22 cellular contexts compared by ENCODE assay signal in the genomic region with DNA sequence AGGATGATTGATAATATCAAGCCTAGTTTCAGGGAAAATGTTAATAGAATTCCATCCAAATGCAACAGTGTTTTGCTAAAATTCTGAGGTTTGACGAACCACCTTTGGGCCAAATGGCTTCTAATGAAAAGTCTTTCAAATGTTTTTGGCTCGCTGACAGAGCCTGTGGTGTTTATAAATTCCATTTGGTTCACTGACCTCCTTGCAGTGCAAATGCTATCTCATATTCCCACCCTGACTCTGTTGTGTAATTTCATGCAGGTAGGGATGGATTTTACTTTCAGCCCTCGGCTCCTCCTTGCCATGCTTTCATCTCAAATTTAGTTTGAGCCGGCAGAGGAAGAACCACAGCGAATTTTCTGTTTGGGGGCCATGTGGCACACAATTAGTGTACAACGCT.
"Had no signal": no experiment of that assay in that cellular context is flagged by ENCODE, and none has a peak within 500 bp of the region (broad histone marks: within the 10 kb centered on the region; RNA-seq: fewer than 3 reads in every experiment).

No MANE protein-coding gene starts in this region.

- H3K27ac ChIP-seq: adrenal gland, brain microvascular endothelial cell, right lobe of liver, uterus, VCaP had no signal

- H3K36me3 Mint-ChIP-seq: activated naive CD8-positive, alpha-beta T cell treated with anti-CD3 and anti-CD28 coated beads for 36 hours; naive thymus-derived CD8-positive, alpha-beta T cell; type B pancreatic cell had no signal

- H3K9me3 Mint-ChIP-seq: activated naive CD4-positive, alpha-beta T cell treated with anti-CD3 and anti-CD28 coated beads for 36 hours; activated naive CD8-positive, alpha-beta T cell treated with anti-CD3 and anti-CD28 coated beads for 36 hours; activated T-helper 1 cell treated with anti-CD3 and anti-CD28 coated beads, Interleukin-12 subunit alpha, Interleukin-12 subunit beta, Interleukin-2, Interleukin-4 antibody, amounts not matched to agents 30 ng/mL and 10 ng/mL and 1 ng/mL, durations not matched to agents 14 hours and 24 hours and 36 hours; naive thymus-derived CD8-positive, alpha-beta T cell; stimulated activated effector memory CD8-positive, alpha-beta T cell treated with anti-CD3 and anti-CD28 coated beads, Interleukin-12 subunit alpha, Interleukin-12 subunit beta, amount 100 ng/mL, for 72 hours; stimulated activated naive CD8-positive, alpha-beta T cell treated with anti-CD3 and anti-CD28 coated beads, Interleukin-15, Interleukin-2, amounts not matched to agents 100 ng/mL and 50 ng/mL, for 24 hours had no signal

- H3K27me3 ChIP-seq: adrenal gland, brain microvascular endothelial cell, right lobe of liver, uterus had no signal

- DNase-seq: activated CD4-positive, alpha-beta T cell treated with anti-CD3 and anti-CD28 coated beads for 4 hours; activated CD4-positive, alpha-beta T cell treated with anti-CD3 and anti-CD28 coated beads, Interleukin-2, amount 50 U/mL, for 4 hours; activated effector memory CD4-positive, alpha-beta T cell treated with anti-CD3 and anti-CD28 coated beads, Interleukin-2, amount 50 U/mL, for 16 hours; activated naive CD4-positive, alpha-beta T cell treated with anti-CD3 and anti-CD28 coated beads for 36 hours; activated naive CD8-positive, alpha-beta T cell treated with anti-CD3 and anti-CD28 coated beads for 36 hours; aorta; brain microvascular endothelial cell; caudate nucleus; cortex of kidney; mesenchymal stem cell; naive thymus-derived CD8-positive, alpha-beta T cell; small intestine; stimulated activated CD4-positive, alpha-beta T cell treated with anti-CD3 and anti-CD28 coated beads, Interleukin-4, amount 100 ng/mL, for 24 hours; substantia nigra; uterus had no signal

- H3K36me3 ChIP-seq: adrenal gland, brain microvascular endothelial cell, uterus had no signal

- H3K4me1 ChIP-seq: adrenal gland, right lobe of liver, uterus had no signal

- H3K4me3 Mint-ChIP-seq: activated naive CD4-positive, alpha-beta T cell treated with anti-CD3 and anti-CD28 coated beads for 36 hours; activated naive CD8-positive, alpha-beta T cell treated with anti-CD3 and anti-CD28 coated beads for 36 hours; activated T-helper 1 cell treated with anti-CD3 and anti-CD28 coated beads, Interleukin-12 subunit alpha, Interleukin-12 subunit beta, Interleukin-2, Interleukin-4 antibody, amounts not matched to agents 30 ng/mL and 10 ng/mL and 1 ng/mL, durations not matched to agents 14 hours and 24 hours and 36 hours; naive thymus-derived CD8-positive, alpha-beta T cell; stimulated activated effector memory CD8-positive, alpha-beta T cell treated with anti-CD3 and anti-CD28 coated beads, Interleukin-12 subunit alpha, Interleukin-12 subunit beta, amount 100 ng/mL, for 72 hours; stimulated activated naive CD8-positive, alpha-beta T cell treated with anti-CD3 and anti-CD28 coated beads, Interleukin-15, Interleukin-2, amounts not matched to agents 100 ng/mL and 50 ng/mL, for 24 hours; type B pancreatic cell had no signal

- H3K4me3 ChIP-seq: adrenal gland, right lobe of liver, uterus had no signal

- H3K27ac Mint-ChIP-seq: activated naive CD4-positive, alpha-beta T cell treated with anti-CD3 and anti-CD28 coated beads for 36 hours; activated naive CD8-positive, alpha-beta T cell treated with anti-CD3 and anti-CD28 coated beads for 36 hours; activated T-helper 1 cell treated with anti-CD3 and anti-CD28 coated beads, Interleukin-12 subunit alpha, Interleukin-12 subunit beta, Interleukin-2, Interleukin-4 antibody, amounts not matched to agents 30 ng/mL and 10 ng/mL and 1 ng/mL, durations not matched to agents 14 hours and 24 hours and 36 hours; naive thymus-derived CD8-positive, alpha-beta T cell; stimulated activated effector memory CD8-positive, alpha-beta T cell treated with anti-CD3 and anti-CD28 coated beads, Interleukin-12 subunit alpha, Interleukin-12 subunit beta, amount 100 ng/mL, for 72 hours; stimulated activated naive CD8-positive, alpha-beta T cell treated with anti-CD3 and anti-CD28 coated beads, Interleukin-15, Interleukin-2, amounts not matched to agents 100 ng/mL and 50 ng/mL, for 24 hours; type B pancreatic cell had no signal

- H3K9me3 ChIP-seq: adrenal gland, right lobe of liver, uterus had no signal

- H3K27me3 Mint-ChIP-seq: stimulated activated naive CD8-positive, alpha-beta T cell treated with anti-CD3 and anti-CD28 coated beads, Interleukin-15, Interleukin-2, amounts not matched to agents 100 ng/mL and 50 ng/mL, for 24 hours; type B pancreatic cell had no signal

- ATAC-seq: naive thymus-derived CD8-positive, alpha-beta T cell; stimulated activated effector memory CD8-positive, alpha-beta T cell treated with anti-CD3 and anti-CD28 coated beads, Interleukin-12 subunit alpha, Interleukin-12 subunit beta, amount 100 ng/mL, for 72 hours had no signal

- H3K4me1 Mint-ChIP-seq: activated naive CD8-positive, alpha-beta T cell treated with anti-CD3 and anti-CD28 coated beads for 36 hours; stimulated activated effector memory CD8-positive, alpha-beta T cell treated with anti-CD3 and anti-CD28 coated beads, Interleukin-12 subunit alpha, Interleukin-12 subunit beta, amount 100 ng/mL, for 72 hours had no signal
